In genomic region chr3:13841141-13841540, GRCh38 we compare ENCODE assay signal across 15 cellular contexts. TPM values are rescaled to one million over a fixed set of nuclear protein-coding genes. Genes with fewer than 3 reads are reported as not detected.
DNase-seq lines count a peak whose midpoint lies in the region; ATAC-seq and TF ChIP-seq lines count a peak whose summit lies in the region.
"Had no signal": no experiment of that assay in that cellular context is flagged by ENCODE, and none has a peak within 500 bp of the region (broad histone marks: within the 10 kb centered on the region; RNA-seq: fewer than 3 reads in every experiment).

No MANE protein-coding gene starts in this region.

- no peak for ATAC-seq in activated naive CD8-positive, alpha-beta T cell treated with anti-CD3 and anti-CD28 coated beads, Interleukin-2, amount 50 U/mL, for 24 hours

- peaks cover 6% of the 10 kb centered on the region for H3K4me1 Mint-ChIP-seq in MCF 10A (ENCODE audit: insufficient read depth, unreplicated experiment)
- H3K4me1 Mint-ChIP-seq in activated naive CD8-positive, alpha-beta T cell treated with anti-CD3 and anti-CD28 coated beads, Interleukin-2, amount 50 U/mL, for 24 hours: no peaks in the 10 kb centered on the region
- H3K4me1 Mint-ChIP-seq: CD8-positive, alpha-beta memory T cell had no signal

- dilution Hi-C loops in mammary epithelial cell (cut with HindIII; ENCODE audit: low sequenced_read_pairs): loop anchor here (25.0 kb wide), 1 partner anchor 329 kb away; no protein-coding TSS in a partner anchor

- H3K36me3 ChIP-seq in mammary epithelial cell (ENCODE audit: insufficient read depth, low read length) (peaks cover 2% of the 10 kb centered on the region), osteoblast (ENCODE audit: insufficient read depth, low read length) (no peaks in the 10 kb centered on the region)
- H3K36me3 ChIP-seq: BLaER1 had no signal

- BruUV-seq in mammary epithelial cell (replicated peaks; lab: Mats Ljungman, UMichigan) (no TSS peak), MCF 10A (replicated peaks; lab: Mats Ljungman, UMichigan) (no TSS peak)

- POLR2A ChIA-PET in MCF 10A (lab: Yijun Ruan, JAX): interaction anchor here (0.7 kb wide), 1 partner anchor 9 kb away, joined by 3 read pairs; no protein-coding TSS in a partner anchor

- CTCF ChIA-PET in mammary epithelial cell (lab: Charles Lee; ENCODE audit: low non-redundant PET): no interaction called here
- CTCF ChIA-PET in MCF 10A (lab: Yijun Ruan, JAX): interaction anchor here (1.3 kb wide), 1 partner anchor 183 kb away, joined by 8 read pairs; no protein-coding TSS in a partner anchor

- H4K20me1 ChIP-seq in mammary epithelial cell (ENCODE audit: insufficient read depth, low read length): no peaks in the 10 kb centered on the region
- H4K20me1 ChIP-seq in osteoblast (ENCODE audit: insufficient read depth, low read length): no peaks in the 10 kb centered on the region
- H4K20me1 ChIP-seq: BLaER1 had no signal

- peak overlapping the region; percentile 14 for H3K4me2 ChIP-seq in mammary epithelial cell (ENCODE audit: insufficient read depth, low read depth, low read length)
- no peak overlapping the region for H3K4me2 ChIP-seq in osteoblast (ENCODE audit: insufficient read depth, low read length)
- H3K4me2 ChIP-seq: BLaER1 had no signal

- no peak overlapping the region for H3K27ac Mint-ChIP-seq in MCF 10A (ENCODE audit: low read depth, unreplicated experiment)
- H3K27ac Mint-ChIP-seq in activated naive CD8-positive, alpha-beta T cell treated with anti-CD3 and anti-CD28 coated beads, Interleukin-2, amount 50 U/mL, for 24 hours: no peak overlapping the region
- H3K27ac Mint-ChIP-seq: CD8-positive, alpha-beta memory T cell; H9 had no signal

- peak overlapping the region; percentile 28 for H3K27ac ChIP-seq in mammary epithelial cell (ENCODE audit: insufficient read depth, low read depth, low read length)
- H3K27ac ChIP-seq in osteoblast (ENCODE audit: low read depth, low read length): no peak overlapping the region
- H3K27ac ChIP-seq: 22Rv1, BLaER1 had no signal

- H2AFZ ChIP-seq in mammary epithelial cell (ENCODE audit: low read depth, low read length): no peak overlapping the region
- no peak overlapping the region for H2AFZ ChIP-seq in osteoblast (ENCODE audit: low read length)

- intact Hi-C loops in mammary epithelial cell (cut with micrococcal nuclease) (no loop called here), MCF 10A (cut with micrococcal nuclease) (no loop called here)

- no peaks in the 10 kb centered on the region for H3K27me3 ChIP-seq in mammary epithelial cell (ENCODE audit: insufficient read depth, low read length)
- H3K27me3 ChIP-seq in osteoblast (ENCODE audit: insufficient read depth, low read length): no peaks in the 10 kb centered on the region
- H3K27me3 ChIP-seq: BLaER1 had no signal

- H3K9me3 Mint-ChIP-seq in MCF 10A (ENCODE audit: unreplicated experiment): no peaks in the 10 kb centered on the region
- H3K9me3 Mint-ChIP-seq in activated naive CD8-positive, alpha-beta T cell treated with anti-CD3 and anti-CD28 coated beads, Interleukin-2, amount 50 U/mL, for 24 hours: no peaks in the 10 kb centered on the region
- H3K9me3 Mint-ChIP-seq: CD8-positive, alpha-beta memory T cell; H9 had no signal

- in situ Hi-C loops in mammary epithelial cell (cut with MboI; ENCODE audit: low sequenced_read_pairs in 2 of 2): no loop called here

- no peaks in the 10 kb centered on the region for H3K9me3 ChIP-seq in mammary epithelial cell (replicated peaks; ENCODE audit: insufficient read depth, low read length)
- H3K9me3 ChIP-seq in osteoblast (ENCODE audit: low read depth, low read length): no peaks in the 10 kb centered on the region
- H3K9me3 ChIP-seq: BLaER1, Caco-2 had no signal

- H3K4me1 ChIP-seq in mammary epithelial cell (ENCODE audit: insufficient read depth, low read length) (peaks cover 48% of the 10 kb centered on the region), osteoblast (ENCODE audit: insufficient read depth, low read length) (no peaks in the 10 kb centered on the region)
- H3K4me1 ChIP-seq: BLaER1, Caco-2 had no signal

- H3K4me3 ChIP-seq in mammary epithelial cell (replicated peaks in 1 of 3; ENCODE audit: insufficient read depth in 1 of 3, low read depth in 2 of 3, low read length in 3 of 3) (no peak overlapping the region), epithelial cell of esophagus (ENCODE audit: low read length) (no peak overlapping the region), osteoblast (ENCODE audit: insufficient read depth, low read length) (no peak overlapping the region)
- H3K4me3 ChIP-seq: BLaER1 had no signal

- no peak overlapping the region for H3K4me3 Mint-ChIP-seq in MCF 10A (ENCODE audit: unreplicated experiment)
- no peak overlapping the region for H3K4me3 Mint-ChIP-seq in activated naive CD8-positive, alpha-beta T cell treated with anti-CD3 and anti-CD28 coated beads, Interleukin-2, amount 50 U/mL, for 24 hours
- H3K4me3 Mint-ChIP-seq: CD8-positive, alpha-beta memory T cell; H9 had no signal

- TF ChIP-seq CTCF in mammary epithelial cell (conservative IDR thresholded peaks at IDR 0.05 in 1 of 2, IDR thresholded peaks at IDR 0.05 in 1 of 2; ENCODE audit: extremely low read depth in 1 of 2, insufficient read depth in 1 of 2, low read depth in 1 of 2, low read length in 2 of 2) (no peak), MCF 10A (IDR thresholded peaks at IDR 0.05; ENCODE audit: unreplicated experiment) (no peak), epithelial cell of esophagus (IDR thresholded peaks at IDR 0.05; ENCODE audit: insufficient read depth, low read depth, low read length, missing control alignments) (no peak), osteoblast (IDR thresholded peaks at IDR 0.05; ENCODE audit: extremely low read depth, low read depth, low read length) (no peak)

- WGBS in mammary epithelial cell (ENCODE audit: low coverage, missing lambda C conversion rate): 51% methylated on average over 8 of the region's 8 CpGs

- H3K79me2 ChIP-seq in mammary epithelial cell (ENCODE audit: insufficient read depth, low read length): peaks cover 65% of the 10 kb centered on the region
- H3K79me2 ChIP-seq in osteoblast (ENCODE audit: insufficient read depth, low read length): no peaks in the 10 kb centered on the region

- no peaks in the 10 kb centered on the region for H3K36me3 Mint-ChIP-seq in MCF 10A (ENCODE audit: insufficient read depth, unreplicated experiment)
- no peaks in the 10 kb centered on the region for H3K36me3 Mint-ChIP-seq in activated naive CD8-positive, alpha-beta T cell treated with anti-CD3 and anti-CD28 coated beads, Interleukin-2, amount 50 U/mL, for 24 hours (ENCODE audit: low read depth)
- H3K36me3 Mint-ChIP-seq: CD8-positive, alpha-beta memory T cell had no signal

- H3K9ac ChIP-seq in mammary epithelial cell (ENCODE audit: insufficient read depth, low read length): no peak overlapping the region
- H3K9ac ChIP-seq: BLaER1 had no signal

- no peaks in the 10 kb centered on the region for H3K27me3 Mint-ChIP-seq in MCF 10A (ENCODE audit: insufficient read depth, unreplicated experiment)
- no peaks in the 10 kb centered on the region for H3K27me3 Mint-ChIP-seq in activated naive CD8-positive, alpha-beta T cell treated with anti-CD3 and anti-CD28 coated beads, Interleukin-2, amount 50 U/mL, for 24 hours
- H3K27me3 Mint-ChIP-seq: CD8-positive, alpha-beta memory T cell had no signal

- peak; percentile 19 for DNase-seq in mammary epithelial cell
- DNase-seq in MCF 10A (ENCODE audit: unreplicated experiment): no peak
- DNase-seq in epithelial cell of esophagus (ENCODE audit: low read depth): peak; percentile 69
- peak; percentile 13 for DNase-seq in osteoblast (ENCODE audit: insufficient read length, low spot score, missing footprints)
- DNase-seq in NCI-H82 treated with DMSO at 0.1 percent for 48 hours (lab: John Stamatoyannopoulos, UW; ENCODE audit: unreplicated experiment): no peak
- no peak for DNase-seq in islet precursor cell
- DNase-seq in activated naive CD8-positive, alpha-beta T cell treated with anti-CD3 and anti-CD28 coated beads, Interleukin-2, amount 50 U/mL, for 24 hours: no peak
- DNase-seq: AML-193; Caco-2; CD8-positive, alpha-beta memory T cell; DND-41; GOT3; H9 had no signal

RNA-seq across cellular contexts. Expression of gene WNT7A, which starts 38.7 kb away (rescaled TPM):
- 10 to 100 TPM in 1 of 2 donors, under 1 TPM in 1; 0.67 to 19.9 TPM for total RNA-seq in mammary epithelial cell
- polyA plus RNA-seq in mammary epithelial cell: 11.1 TPM
- 27.6 TPM for polyA minus RNA-seq in mammary epithelial cell
- 0.47 and 0.61 TPM in 2 replicates for total RNA-seq in MCF 10A (2022)
- not detected in 2 replicates for total RNA-seq in osteoblast
- total RNA-seq: H9 had no signal

Comparison
In these comparisons a context has a peak if more than half of its experiments do, and no peak if none do; other contexts are left out.
1. DNase-seq: peak in mammary epithelial cell (single experiment), epithelial cell of esophagus (single experiment) and osteoblast (single experiment); none in MCF 10A (single experiment), NCI-H82 treated with DMSO at 0.1 percent for 48 hours (single experiment), islet precursor cell (single experiment) and activated naive CD8-positive, alpha-beta T cell treated with anti-CD3 and anti-CD28 coated beads, Interleukin-2, amount 50 U/mL, for 24 hours (single experiment).